Comparison of ENCODE assay signal across 12 cellular contexts in genomic region chr9:69180200-69180599, GRCh38. TPM values are rescaled to one million over a fixed set of nuclear protein-coding genes. Genes with fewer than 3 reads are reported as not detected.
A peak's percentile ranks its signal among the peaks of the same experiment; 100 is the strongest.
DNase-seq lines count a peak whose midpoint lies in the region; ATAC-seq, FAIRE-seq and TF ChIP-seq lines count a peak whose summit lies in the region.
"Had no signal": no experiment of that assay in that cellular context is flagged by ENCODE, and none has a peak within 500 bp of the region (broad histone marks: within the 10 kb centered on the region; RNA-seq: fewer than 3 reads in every experiment).

No MANE protein-coding gene starts in this region.

- H3K36me3 ChIP-seq in GM12878 (ENCODE audit: control insufficient read depth in 2 of 2, insufficient read depth in 2 of 2, low read length in 1 of 2) (no peaks in the 10 kb centered on the region; a peak in 2 of 4 replicates), HepG2 (replicated peaks in 1 of 2; ENCODE audit: control insufficient read depth in 1 of 2, insufficient read depth in 2 of 2, low read length in 2 of 2) (peaks cover 4 to 21% of the 10 kb centered on the region in 2 experiments; a peak in 3 of 5 replicates), sigmoid colon (no peaks in the 10 kb centered on the region)

- H3K9ac ChIP-seq in GM12878 (ENCODE audit: control insufficient read depth, insufficient read depth, low read length) (no peak overlapping the region), HepG2 (ENCODE audit: insufficient read depth, low read depth, low read length) (peak overlapping the region; percentile 29; the same call in 1 of the 2 replicates)

- H3K4me3 Mint-ChIP-seq in activated CD4-positive, alpha-beta T cell treated with anti-CD3 and anti-CD28 coated beads, Interleukin-2, amount 10 ng/mL, durations not matched to agents 24 days and 14 days = peak overlapping the region; percentile 59

- H3K79me2 ChIP-seq in GM12878 (ENCODE audit: control insufficient read depth, insufficient read depth, low read length) = peaks cover 54% of the 10 kb centered on the region
- H3K79me2 ChIP-seq in HepG2 (ENCODE audit: insufficient read depth, low read length) = peaks cover 95% of the 10 kb centered on the region

- H2AFZ ChIP-seq in GM12878 (ENCODE audit: control insufficient read depth, low read depth, low read length) = no peak overlapping the region
- H2AFZ ChIP-seq in HepG2 (ENCODE audit: low read length) = no peak overlapping the region

- DNase-seq in activated CD4-positive, alpha-beta T cell treated with anti-CD3 and anti-CD28 coated beads, Interleukin-2, amount 10 ng/mL, durations not matched to agents 24 days and 14 days = no peak
- no peak for DNase-seq in activated CD4-positive, alpha-beta T cell treated with anti-CD3 and anti-CD28 coated beads for 1 hour
- no peak for DNase-seq in GM12878 (ENCODE audit: low read depth, low spot score)
- DNase-seq in HepG2 (ENCODE audit: low spot score) = no peak
- no peak for DNase-seq in sigmoid colon
- DNase-seq in DMS153 treated with DMSO at 0.1 percent for 48 hours (lab: John Stamatoyannopoulos, UW; ENCODE audit: unreplicated experiment) = no peak
- no peak for DNase-seq in HPDE6-E6E7 (ENCODE audit: extremely low spot score)
- DNase-seq: DMS79 treated with DMSO at 0.1 percent for 48 hours, kidney, SIG-M5 had no signal

- no peak overlapping the region for H3K4me3 ChIP-seq in GM12878
- no peak overlapping the region for H3K4me3 ChIP-seq in HepG2 (replicated peaks in 1 of 3; ENCODE audit: insufficient read depth in 1 of 3, low read depth in 2 of 3, low read length in 3 of 3)
- no peak overlapping the region for H3K4me3 ChIP-seq in sigmoid colon

- POLR2A ChIA-PET in GM12878 (lab: Charles Lee) = interaction anchor here (0.6 kb wide), 1 partner anchor 8 kb away, joined by 3 read pairs; no protein-coding TSS in a partner anchor
- POLR2A ChIA-PET in HepG2 (lab: Yijun Ruan, JAX) = interaction anchor here (1.0 to 5.5 kb wide), 9 partner anchors 8 to 144 kb away, joined by 3 to 97 read pairs (median 5); no protein-coding TSS in a partner anchor

- H3K27ac ChIP-seq in GM12878 (ENCODE audit: control insufficient read depth, insufficient read depth) = no peak overlapping the region
- peak overlapping the region; percentile 53 for H3K27ac ChIP-seq in HepG2 (ENCODE audit: extremely low read length, insufficient read depth, low read length)
- peak overlapping the region; percentile 42 for H3K27ac ChIP-seq in temporal lobe (ENCODE audit: low read depth, low read length)
- peak overlapping the region in 2 of 4 donors; percentile 0 to 80 for H3K27ac ChIP-seq in sigmoid colon
- H3K27ac ChIP-seq: HL-60 had no signal

- H3K9me3 Mint-ChIP-seq in activated CD4-positive, alpha-beta T cell treated with anti-CD3 and anti-CD28 coated beads, Interleukin-2, amount 10 ng/mL, durations not matched to agents 24 days and 14 days = no peaks in the 10 kb centered on the region

- WGBS in GM12878 (ENCODE audit: insufficient coverage, insufficient replicate concordance, low lambda C conversion rate, missing lambda C conversion rate) = 96% methylated on average over 3 of the region's 3 CpGs
- 30% methylated on average over 3 of the region's 3 CpGs for WGBS in HepG2 (ENCODE audit: low lambda C conversion rate)
- 77 to 86% methylated on average over 3 of the region's 3 CpGs for WGBS in sigmoid colon, 2 donors

- in situ Hi-C loops in GM12878 (cut with MboI) (no loop called here), HepG2 (cut with HindIII; ENCODE audit: extremely low pct_ligation_motif_present, low pct_unique_long_range_greater_than_20kb) (no loop called here)

- FAIRE-seq in GM12878 (lab: Jason Lieb, UNC) = no peak
- FAIRE-seq in HepG2 (lab: Jason Lieb, UNC) = no peak
- FAIRE-seq: kidney had no signal

- H3K4me2 ChIP-seq in GM12878 (ENCODE audit: control insufficient read depth, insufficient read depth) (peak overlapping the region; percentile 28; the same call in 1 of the 2 replicates), HepG2 (ENCODE audit: low read depth, low read length) (peak overlapping the region; percentile 30)

- ATAC-seq in GM12878 (no peak), HepG2 (0 out of 3 replicates have a peak, but pooled peaks have one; percentile 3)

- TF ChIP-seq POLR2A in GM12878 (IDR thresholded peaks at IDR 0.05; ENCODE audit: low read depth, low read length) = no peak
- no peak for TF ChIP-seq POLR2A in HepG2 (IDR thresholded peaks at IDR 0.05; ENCODE audit: insufficient read depth in 1 of 2, low read depth in 2 of 2, low read length in 2 of 2)
- no peak for TF ChIP-seq POLR2A in sigmoid colon (IDR thresholded peaks at IDR 0.05)

- CTCF ChIA-PET in GM12878 (lab: Yijun Ruan, JAX) (interaction anchor here (0.8 to 10.3 kb wide), 4 partner anchors 14 to 144 kb away, joined by 3 to 134 read pairs (median 8); partner anchors contain the start of gene FXN), HepG2 (lab: Yijun Ruan, JAX; ENCODE audit: low intra/inter-chr PET ratio, low total read pairs) (no interaction called here)

- SMC1A ChIA-PET in GM12878 (lab: Charles Lee; ENCODE audit: uncharacterized antibody, unreplicated experiment) = interaction anchor here (0.6 to 2.9 kb wide), 7 partner anchors 10 to 604 kb away, joined by 3 to 11 read pairs (median 6); partner anchors contain the start of gene FXN

- no peak for TF ChIP-seq CTCF in GM12878 (IDR thresholded peaks at IDR 0.05 in 2 of 3, conservative IDR thresholded peaks at IDR 0.05 in 1 of 3; ENCODE audit: control insufficient read depth in 2 of 3, extremely low read depth in 1 of 3, insufficient read depth in 1 of 3, low read depth in 3 of 3, low read length in 3 of 3)
- TF ChIP-seq CTCF in HepG2 (CRISPR knock-in tag; IDR thresholded peaks at IDR 0.05) = no peak
- TF ChIP-seq CTCF in sigmoid colon (IDR thresholded peaks at IDR 0.05) = no peak

- intact Hi-C loops in activated CD4-positive, alpha-beta T cell treated with anti-CD3 and anti-CD28 coated beads, Interleukin-2, amount 10 ng/mL, durations not matched to agents 24 days and 14 days (cut with micrococcal nuclease) = loop anchor here (1.0 kb wide), 1 partner anchor 11 kb away; no protein-coding TSS in a partner anchor
- intact Hi-C loops in GM12878 (cut with micrococcal nuclease; ENCODE audit: unreplicated experiment) = no loop called here
- intact Hi-C loops in HepG2 (cut with micrococcal nuclease; ENCODE audit: unreplicated experiment) = no loop called here
- intact Hi-C loops in sigmoid colon (cut with DNase I) = loop anchor here (10.0 kb wide), 1 partner anchor 55 kb away; no protein-coding TSS in a partner anchor

- H3K36me3 Mint-ChIP-seq in activated CD4-positive, alpha-beta T cell treated with anti-CD3 and anti-CD28 coated beads, Interleukin-2, amount 10 ng/mL, durations not matched to agents 24 days and 14 days (ENCODE audit: low read depth) = peaks cover 10% of the 10 kb centered on the region

- peaks cover 59% of the 10 kb centered on the region for H3K4me1 Mint-ChIP-seq in activated CD4-positive, alpha-beta T cell treated with anti-CD3 and anti-CD28 coated beads, Interleukin-2, amount 10 ng/mL, durations not matched to agents 24 days and 14 days

- TF ChIP-seq RAD21 in GM12878 (IDR thresholded peaks at IDR 0.05; ENCODE audit: insufficient read depth, low read depth, low read length) (no peak), HepG2 (CRISPR knock-in tag; IDR thresholded peaks at IDR 0.05) (no peak)

- peaks cover 3% of the 10 kb centered on the region for H4K20me1 ChIP-seq in GM12878 (ENCODE audit: control insufficient read depth, insufficient read depth)
- peaks cover 43% of the 10 kb centered on the region for H4K20me1 ChIP-seq in HepG2 (ENCODE audit: insufficient read depth, low read length)

- H3K27me3 Mint-ChIP-seq in activated CD4-positive, alpha-beta T cell treated with anti-CD3 and anti-CD28 coated beads, Interleukin-2, amount 10 ng/mL, durations not matched to agents 24 days and 14 days = peaks cover 7% of the 10 kb centered on the region

- BruUV-seq in GM12878 (replicated peaks; lab: Mats Ljungman, UMichigan) (no TSS peak), HepG2 (replicated peaks; lab: Mats Ljungman, UMichigan) (no TSS peak)

- RAD21 ChIA-PET in GM12878 (lab: Charles Lee; ENCODE audit: unreplicated experiment) = interaction anchor here (1.0 kb wide), 1 partner anchor 13 kb away, joined by 6 read pairs; no protein-coding TSS in a partner anchor

- H3K9me3 ChIP-seq in GM12878 (replicated peaks; ENCODE audit: control insufficient read depth, insufficient read depth, low read length) (no peaks in the 10 kb centered on the region), HepG2 (ENCODE audit: low read length) (no peaks in the 10 kb centered on the region), sigmoid colon (no peaks in the 10 kb centered on the region)

- no peaks in the 10 kb centered on the region for H3K27me3 ChIP-seq in GM12878 (replicated peaks in 1 of 2; ENCODE audit: control insufficient read depth in 2 of 2, insufficient read depth in 2 of 2, low read length in 1 of 2)
- H3K27me3 ChIP-seq in HepG2 (ENCODE audit: control insufficient read depth in 1 of 2, insufficient read depth in 2 of 2, low read length in 2 of 2) = no peaks in the 10 kb centered on the region
- H3K27me3 ChIP-seq in sigmoid colon = no peaks in the 10 kb centered on the region

- H3K4me1 ChIP-seq in GM12878 (ENCODE audit: control insufficient read depth, insufficient read depth, low read length) (peaks cover 18% of the 10 kb centered on the region), HepG2 (ENCODE audit: insufficient read depth, low read length) (peaks cover 99% of the 10 kb centered on the region), sigmoid colon (peaks cover 0 to 31% (median 28%) of the 10 kb centered on the region in 4 donors)

- H3K27ac Mint-ChIP-seq in activated CD4-positive, alpha-beta T cell treated with anti-CD3 and anti-CD28 coated beads, Interleukin-2, amount 10 ng/mL, durations not matched to agents 24 days and 14 days = peak overlapping the region; percentile 84

- no peak for TF ChIP-seq EP300 in GM12878 (IDR thresholded peaks at IDR 0.05; ENCODE audit: borderline replicate concordance in 1 of 2, control insufficient read depth in 1 of 2, low read depth in 2 of 2, low read length in 2 of 2)
- TF ChIP-seq EP300 in HepG2 (IDR thresholded peaks at IDR 0.05; ENCODE audit: low read depth in 2 of 2, low read length in 2 of 2) = no peak
- TF ChIP-seq EP300 in HepG2 (CRISPR knock-in tag; IDR thresholded peaks at IDR 0.05; ENCODE audit: borderline replicate concordance) = no peak
- TF ChIP-seq EP300 in sigmoid colon (IDR thresholded peaks at IDR 0.05) = no peak

RNA-seq across cellular contexts. Expression of gene TJP2, which starts 6.1 kb away (rescaled TPM):
- 18.0 and 19.4 TPM in 2 replicates for total RNA-seq in activated CD4-positive, alpha-beta T cell treated with anti-CD3 and anti-CD28 coated beads, Interleukin-2, amount 10 ng/mL, durations not matched to agents 24 days and 14 days
- total RNA-seq in GM12878 (2013; cell fraction: nucleolus; rRNA removed) = 230 and 256 TPM in 2 replicates
- total RNA-seq in GM12878 (2014; rRNA removed) (29.8 and 30.8 TPM in 2 replicates), GM12878 (2014; rRNA removed; fragmentation: Illumina TruSeq; extraction: Trizol) (29.0 and 30.1 TPM in 2 replicates), GM12878 (2021) (35.8 and 37.2 TPM in 2 replicates), HepG2 (2016; rRNA removed; fragmentation: Illumina TruSeq; extraction: Trizol) (110 and 135 TPM in 2 replicates), temporal lobe (5.9 TPM), sigmoid colon (10 to 100 TPM; 16.1 to 27.8 (median 24.9) TPM)
- 16.9 TPM for polyA plus RNA-seq in GM12878 (2011; ENCODE audit: low read depth)
- polyA plus RNA-seq in GM12878 (2011; rRNA removed) (59.9 and 75.4 TPM in 2 replicates), GM12878 (2014; fragmentation: Illumina TruSeq; extraction: Trizol) (29.6 and 36.6 TPM in 2 replicates), GM12878 (2014; fragmentation: Nextera tagmentation; extraction: Ambion mirVana) (10 to 100 TPM in 1 of 2 experiments, 1 to 10 TPM in 1; 6.4 to 12.6 TPM), GM12878 (2014; rRNA removed) (23.6 and 27.5 TPM in 2 replicates), GM12878 (2016; fragmentation: Nextera tagmentation; extraction: Ambion mirVana) (10 to 100 TPM; 34.3 to 37.8 TPM), HepG2 (2011; rRNA removed) (109 and 112 TPM in 2 replicates), sigmoid colon (10 to 100 TPM; 44.4 to 46.5 (median 45.5) TPM)
- 31.7 and 33.3 TPM in 2 replicates for polyA plus RNA-seq in GM12878 (2011; cell fraction: cytosol; rRNA removed)
- 101 and 125 TPM in 2 replicates for polyA plus RNA-seq in GM12878 (2011; cell fraction: nucleus; rRNA removed)
- 24.1 and 41.4 TPM in 2 replicates for polyA plus RNA-seq in GM12878 (2012)
- 43.8 and 45.3 TPM in 2 replicates for polyA minus RNA-seq in GM12878 (2011; rRNA and poly(A)+ RNA removed)
- 17.8 and 18.6 TPM in 2 replicates for polyA minus RNA-seq in GM12878 (2011; cell fraction: cytosol; rRNA and poly(A)+ RNA removed)
- polyA minus RNA-seq in GM12878 (2011; cell fraction: nucleus; rRNA and poly(A)+ RNA removed) = 38.3 and 42.0 TPM in 2 replicates
- total RNA-seq in HepG2 (2016; cell fraction: cytosol; rRNA removed; fragmentation: Illumina TruSeq; extraction: Trizol; ENCODE audit: low read depth) = 19.7 and 22.7 TPM in 2 replicates
- total RNA-seq in HepG2 (2016; cell fraction: insoluble cytoplasmic fraction; rRNA removed; fragmentation: Illumina TruSeq; extraction: Trizol) = 109 and 122 TPM in 2 replicates
- 29.6 and 31.5 TPM in 2 replicates for total RNA-seq in HepG2 (2016; cell fraction: membrane; rRNA removed; fragmentation: Illumina TruSeq; extraction: Trizol)
- total RNA-seq in HepG2 (2016; cell fraction: nucleus; rRNA removed; fragmentation: Illumina TruSeq; extraction: Trizol) = 104 and 120 TPM in 2 replicates
- polyA plus RNA-seq in HepG2 (2011; cell fraction: cytosol; rRNA removed) = 71.5 and 85.0 TPM in 2 replicates
- polyA plus RNA-seq in HepG2 (2011; cell fraction: nucleus; rRNA removed) = 238 and 261 TPM in 2 replicates
- 110 and 201 TPM in 2 replicates for polyA plus RNA-seq in HepG2 (2012)
- 3.9 and 4.9 TPM in 2 replicates for polyA plus RNA-seq in HepG2 (2016; cell fraction: cytosol; fragmentation: Illumina TruSeq; extraction: Trizol; ENCODE audit: low read depth)
- 110 and 122 TPM in 2 replicates for polyA plus RNA-seq in HepG2 (2016; cell fraction: insoluble cytoplasmic fraction; fragmentation: Illumina TruSeq; extraction: Trizol; ENCODE audit: low read depth)
- polyA plus RNA-seq in HepG2 (2016; cell fraction: membrane; fragmentation: Illumina TruSeq; extraction: Trizol; ENCODE audit: low read depth) = 11.6 and 12.9 TPM in 2 replicates
- 155 and 164 TPM in 2 replicates for polyA plus RNA-seq in HepG2 (2016; cell fraction: nucleus; fragmentation: Illumina TruSeq; extraction: Trizol; ENCODE audit: insufficient read depth, low read depth)
- 13.0 and 80.7 TPM in 2 replicates for polyA minus RNA-seq in HepG2 (2011; rRNA and poly(A)+ RNA removed; ENCODE audit: low replicate concordance)
- polyA minus RNA-seq in HepG2 (2011; cell fraction: cytosol; rRNA and poly(A)+ RNA removed) = 99.2 and 104 TPM in 2 replicates
- polyA minus RNA-seq in HepG2 (2011; cell fraction: nucleus; rRNA and poly(A)+ RNA removed) = 157 and 183 TPM in 2 replicates

Comparison
In these comparisons a context has a peak if more than half of its experiments do, and no peak if none do; other contexts are left out.
1. intact Hi-C loops: an anchor here in activated CD4-positive, alpha-beta T cell treated with anti-CD3 and anti-CD28 coated beads, Interleukin-2, amount 10 ng/mL, durations not matched to agents 24 days and 14 days (1.0 kb wide) and sigmoid colon (10.0 kb wide); none called in GM12878 and HepG2.